ENCODE assay signal across 10 cellular contexts in genomic region chr18:75212626-75213110, GRCh38. TPM values are rescaled to one million over a fixed set of nuclear protein-coding genes. Genes with fewer than 3 reads are reported as not detected.
A peak's percentile ranks its signal among the peaks of the same experiment; 100 is the strongest.
DNase-seq lines count a peak whose midpoint lies in the region; FAIRE-seq and TF ChIP-seq lines count a peak whose summit lies in the region.
"Had no signal": no experiment of that assay in that cellular context is flagged by ENCODE, and none has a peak within 500 bp of the region (broad histone marks: within the 10 kb centered on the region; RNA-seq: fewer than 3 reads in every experiment).

No MANE protein-coding gene starts in this region.

- no peak for DNase-seq in AG04450 (ENCODE audit: low read depth, low spot score)
- DNase-seq in breast epithelium (ENCODE audit: low spot score in 2 of 2): no peak
- no peak for DNase-seq in EL
- no peak for DNase-seq in COLO829 (ENCODE audit: low spot score)
- no peak for DNase-seq in frontal cortex (ENCODE audit: low spot score in 2 of 2)
- no peak for DNase-seq in stimulated activated naive CD4-positive, alpha-beta T cell (lab: John Stamatoyannopoulos, UW)

- H3K9me3 ChIP-seq in AG04450 (ENCODE audit: control insufficient read depth, insufficient read depth, low read length) (no peaks in the 10 kb centered on the region; the same call in 1 of the 2 replicates), HUES6 (ENCODE audit: control insufficient read depth, insufficient read depth, low read depth, low read length) (no peaks in the 10 kb centered on the region), breast epithelium (no peaks in the 10 kb centered on the region), muscle layer of duodenum (ENCODE audit: control insufficient read depth in 1 of 2, low read length in 2 of 2) (no peaks in the 10 kb centered on the region)

- intact Hi-C loops in breast epithelium (cut with DNase I; ENCODE audit: low total_unique reads): no loop called here

- TF ChIP-seq POLR2A in breast epithelium (IDR thresholded peaks at IDR 0.05): no peak

- H3K27me3 ChIP-seq in AG04450 (ENCODE audit: control insufficient read depth, insufficient read depth, low read length): no peaks in the 10 kb centered on the region
- H3K27me3 ChIP-seq in HUES6 (ENCODE audit: control insufficient read depth, insufficient read depth, low read length): peaks cover 57% of the 10 kb centered on the region
- no peaks in the 10 kb centered on the region for H3K27me3 ChIP-seq in breast epithelium
- no peaks in the 10 kb centered on the region for H3K27me3 ChIP-seq in muscle layer of duodenum (ENCODE audit: low read depth, low read length)

- no peak overlapping the region for H3K9ac ChIP-seq in HUES6 (ENCODE audit: low read length)

- H3K4me1 ChIP-seq in HUES6 (ENCODE audit: control insufficient read depth, insufficient read depth, low read length): peaks cover 20% of the 10 kb centered on the region
- H3K4me1 ChIP-seq in breast epithelium: peaks cover 0 to 3% of the 10 kb centered on the region in 2 donors
- H3K4me1 ChIP-seq in muscle layer of duodenum (ENCODE audit: control insufficient read depth in 1 of 2, insufficient read depth in 2 of 2, low read length in 2 of 2): peaks cover 22 to 25% of the 10 kb centered on the region in 2 donors

- POLR2A ChIA-PET in AG04450 (lab: Yijun Ruan, JAX): interaction anchor here (0.7 kb wide), 1 partner anchor 13 kb away, joined by 4 read pairs; no protein-coding TSS in a partner anchor

- CTCF ChIA-PET in AG04450 (lab: Charles Lee): interaction anchor here (0.6 to 0.8 kb wide), 2 partner anchors 161 to 1043 kb away, joined by 3 to 4 read pairs; no protein-coding TSS in a partner anchor

- TF ChIP-seq CTCF in AG04450 (IDR thresholded peaks at IDR 0.05; ENCODE audit: low read depth, low read length): no peak
- TF ChIP-seq CTCF in breast epithelium (IDR thresholded peaks at IDR 0.05): no peak

- H3K27ac ChIP-seq in AG04450 (ENCODE audit: low read depth, low read length) (no peak overlapping the region), HUES6 (ENCODE audit: low read depth, low read length) (no peak overlapping the region), breast epithelium (peak overlapping the region; percentile 80 to 93), muscle layer of duodenum (ENCODE audit: low read length) (peak overlapping the region; percentile 60)
- H3K27ac ChIP-seq: epithelial cell of prostate had no signal

- FAIRE-seq in frontal cortex (lab: Jason Lieb, UNC): no peak
- FAIRE-seq: GM12892 had no signal

- H3K36me3 ChIP-seq in HUES6 (ENCODE audit: control insufficient read depth, insufficient read depth, low read length) (no peaks in the 10 kb centered on the region), breast epithelium (no peaks in the 10 kb centered on the region), muscle layer of duodenum (ENCODE audit: control insufficient read depth in 1 of 2, insufficient read depth in 2 of 2, low read length in 2 of 2) (no peaks in the 10 kb centered on the region)

- H3K4me3 ChIP-seq in AG04450 (ENCODE audit: low read depth, low read length) (peak overlapping the region; percentile 68), HUES6 (ENCODE audit: low read depth, low read length) (peak overlapping the region; percentile 65), breast epithelium (peak overlapping the region; percentile 82 to 93 (median 90)), muscle layer of duodenum (ENCODE audit: low read depth in 1 of 2, low read length in 2 of 2) (peak overlapping the region; percentile 65 to 85)

RNA-seq across cellular contexts. Expression of gene TSHZ1, which starts 2.1 kb away (rescaled TPM):
- polyA plus RNA-seq in AG04450 (2011; rRNA removed): 3.9 and 5.5 TPM in 2 replicates
- 6.5 and 8.3 TPM in 2 replicates for polyA minus RNA-seq in AG04450 (2011; rRNA and poly(A)+ RNA removed)
- total RNA-seq in breast epithelium (10 to 100 TPM; 12.3 to 18.3 (median 16.4) TPM), frontal cortex (7.3 TPM)

RNA-seq across cellular contexts. Expression of gene PTGR3, which starts 3.7 kb away (rescaled TPM):
- polyA plus RNA-seq in AG04450 (2011; rRNA removed): 30.9 TPM in 2 replicates
- 43.6 and 57.7 TPM in 2 replicates for polyA minus RNA-seq in AG04450 (2011; rRNA and poly(A)+ RNA removed)
- total RNA-seq in breast epithelium (10 to 100 TPM; 21.3 to 32.9 (median 22.9) TPM), frontal cortex (16.7 TPM)

Comparison
In these comparisons a context has a peak if more than half of its experiments do, and no peak if none do; other contexts are left out.
1. H3K27ac ChIP-seq: peak in breast epithelium (2 of 2) and muscle layer of duodenum (single experiment); none in AG04450 (single experiment) and HUES6 (single experiment).
2. Peak in every context shown above with its lines, with median percentiles within 50 percentile points of each other: H3K4me3 ChIP-seq.